ENCODE assay signal across 22 cellular contexts in the genomic region with DNA sequence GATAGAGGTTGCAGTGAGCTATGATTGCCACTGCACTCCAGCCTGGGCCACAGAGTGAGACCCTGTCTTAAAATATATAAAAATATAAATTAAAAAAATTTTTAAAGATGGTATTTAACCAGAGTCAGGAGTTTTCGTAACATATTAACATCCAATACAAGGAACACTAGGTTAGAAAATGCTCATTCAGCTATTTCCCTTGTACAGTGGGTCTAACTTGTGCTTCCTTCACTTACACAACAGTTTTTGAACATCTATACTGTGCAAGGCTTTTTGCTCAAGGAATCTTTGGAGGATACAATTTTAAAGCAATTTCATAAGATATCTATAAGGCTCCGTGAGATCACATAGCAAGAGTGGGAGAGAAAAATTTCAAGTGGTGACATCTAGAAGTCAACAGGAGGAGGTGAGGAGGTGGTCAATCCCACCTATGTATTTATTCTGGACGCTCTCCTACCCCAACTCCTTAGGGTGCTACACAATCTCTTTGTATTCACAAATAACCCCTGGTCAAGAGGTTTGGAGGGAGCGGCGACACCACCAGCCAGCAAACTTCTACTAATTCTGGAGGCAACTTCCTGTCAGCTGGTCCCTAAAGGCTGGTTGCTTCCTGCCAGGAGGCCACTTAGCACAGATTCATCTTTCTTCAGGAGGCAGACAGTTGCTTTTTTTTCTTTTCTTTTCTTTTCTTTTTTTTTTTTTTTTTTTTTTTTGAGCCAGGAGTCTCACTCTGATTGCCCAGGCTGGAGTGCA. TPM values are rescaled to one million over a fixed set of nuclear protein-coding genes. Genes with fewer than 3 reads are reported as not detected.
DNase-seq lines count a peak whose midpoint lies in the region; ATAC-seq and TF ChIP-seq lines count a peak whose summit lies in the region.
"Had no signal": no experiment of that assay in that cellular context is flagged by ENCODE, and none has a peak within 500 bp of the region (broad histone marks: within the 10 kb centered on the region; RNA-seq: fewer than 3 reads in every experiment).

No MANE protein-coding gene starts in this region.

- peaks cover 3 to 18% of the 10 kb centered on the region in 2 donors for H3K36me3 Mint-ChIP-seq in activated T-cell treated with anti-CD3 and anti-CD28 coated beads, Interleukin-2, amount 50 U/mL, for 72 hours (ENCODE audit: insufficient read depth in 2 of 2)

- no peaks in the 10 kb centered on the region for H3K27me3 Mint-ChIP-seq in activated T-cell treated with anti-CD3 and anti-CD28 coated beads, Interleukin-2, amount 50 U/mL, for 72 hours (ENCODE audit: low read depth)
- H3K27me3 Mint-ChIP-seq: brain; dendritic cell treated with granulocyte-macrophage colony-stimulating factor and Interleukin-4, amounts not matched to agents 40 ng/mL and 50 ng/mL, for 4 days had no signal

- H3K9me3 Mint-ChIP-seq in activated T-cell treated with anti-CD3 and anti-CD28 coated beads, Interleukin-2, amount 50 U/mL, for 72 hours, result no peaks in the 10 kb centered on the region
- H3K9me3 Mint-ChIP-seq: brain; dendritic cell treated with granulocyte-macrophage colony-stimulating factor and Interleukin-4, amounts not matched to agents 40 ng/mL and 50 ng/mL, for 4 days; GM23338; nephron had no signal

- H3K4me3 Mint-ChIP-seq in activated T-cell treated with anti-CD3 and anti-CD28 coated beads, Interleukin-2, amount 50 U/mL, for 72 hours, result no peak overlapping the region
- H3K4me3 Mint-ChIP-seq: brain; dendritic cell treated with granulocyte-macrophage colony-stimulating factor and Interleukin-4, amounts not matched to agents 40 ng/mL and 50 ng/mL, for 4 days; GM23338; nephron had no signal

- H3K27ac Mint-ChIP-seq in activated T-cell treated with anti-CD3 and anti-CD28 coated beads, Interleukin-2, amount 50 U/mL, for 72 hours, result peak overlapping the region; percentile 75
- H3K27ac Mint-ChIP-seq: brain; dendritic cell treated with granulocyte-macrophage colony-stimulating factor and Interleukin-4, amounts not matched to agents 40 ng/mL and 50 ng/mL, for 4 days; nephron had no signal

- peaks cover 26% of the 10 kb centered on the region for H3K4me1 Mint-ChIP-seq in activated T-cell treated with anti-CD3 and anti-CD28 coated beads, Interleukin-2, amount 50 U/mL, for 72 hours (ENCODE audit: low read depth)

- no peaks in the 10 kb centered on the region for H4K20me1 ChIP-seq in OCI-LY7 (ENCODE audit: insufficient read depth, low read length)
- H4K20me1 ChIP-seq in hepatocyte (ENCODE audit: insufficient read depth, poor library complexity, severe bottlenecking), result no peaks in the 10 kb centered on the region

- TF ChIP-seq CTCF in OCI-LY7 (conservative IDR thresholded peaks at IDR 0.05; ENCODE audit: low read length) (no peak), hepatocyte (IDR thresholded peaks at IDR 0.05; ENCODE audit: poor library complexity) (no peak)

- H3K27me3 ChIP-seq in hepatocyte, result no peaks in the 10 kb centered on the region
- no peaks in the 10 kb centered on the region for H3K27me3 ChIP-seq in SJCRH30
- H3K27me3 ChIP-seq: vagina had no signal

- POLR2A ChIA-PET in OCI-LY7 (lab: Charles Lee), result interaction anchor here (0.7 kb wide), 2 partner anchors 15 to 82 kb away, joined by 3 read pairs; no protein-coding TSS in a partner anchor

- intact Hi-C loops in OCI-LY7 (cut with micrococcal nuclease; ENCODE audit: unreplicated experiment), result no loop called here

- H3K4me3 ChIP-seq in OCI-LY7 (ENCODE audit: low read depth, low read length, poor library complexity, severe bottlenecking) (peak overlapping the region; percentile 32), hepatocyte (no peak overlapping the region), SJCRH30 (no peak overlapping the region)
- H3K4me3 ChIP-seq: GM23338, prostate gland, vagina had no signal

- peaks cover 34% of the 10 kb centered on the region for H3K4me1 ChIP-seq in OCI-LY7 (ENCODE audit: insufficient read depth, low read length, poor library complexity, severe bottlenecking)
- H3K4me1 ChIP-seq in hepatocyte (ENCODE audit: insufficient read depth), result peaks cover 10% of the 10 kb centered on the region
- H3K4me1 ChIP-seq in SJCRH30, result no peaks in the 10 kb centered on the region

- H3K4me2 ChIP-seq in OCI-LY7 (ENCODE audit: low read length) (peak overlapping the region; percentile 70), hepatocyte (no peak overlapping the region)
- H3K4me2 ChIP-seq: GM23338 had no signal

- WGBS in hepatocyte (ENCODE audit: low lambda C conversion rate, missing lambda C conversion rate), result 96% methylated on average over 5 of the region's 5 CpGs

- H2AFZ ChIP-seq in OCI-LY7 (ENCODE audit: low read length), result peak overlapping the region; percentile 78
- no peak overlapping the region for H2AFZ ChIP-seq in hepatocyte
- H2AFZ ChIP-seq: GM23338 had no signal

- no peaks in the 10 kb centered on the region for H3K36me3 ChIP-seq in OCI-LY7 (ENCODE audit: insufficient read depth, low read length)
- no peaks in the 10 kb centered on the region for H3K36me3 ChIP-seq in hepatocyte (replicated peaks; ENCODE audit: insufficient read depth, low read depth)
- H3K36me3 ChIP-seq in SJCRH30, result no peaks in the 10 kb centered on the region
- H3K36me3 ChIP-seq: prostate gland, vagina had no signal

- no peaks in the 10 kb centered on the region for H3K9me3 ChIP-seq in OCI-LY7 (ENCODE audit: low read length)
- H3K9me3 ChIP-seq in hepatocyte (ENCODE audit: low read depth), result no peaks in the 10 kb centered on the region
- H3K9me3 ChIP-seq in SJCRH30 (replicated peaks), result no peaks in the 10 kb centered on the region
- H3K9me3 ChIP-seq: prostate gland, vagina had no signal

- H3K79me2 ChIP-seq in OCI-LY7 (ENCODE audit: insufficient read depth, low read depth, low read length) (no peaks in the 10 kb centered on the region), hepatocyte (peaks cover 93% of the 10 kb centered on the region)

- no peak for DNase-seq in activated T-cell treated with anti-CD3 and anti-CD28 coated beads, Interleukin-2, amount 50 U/mL, for 72 hours
- DNase-seq in activated T-cell treated with anti-CD3 and anti-CD28 coated beads, Interleukin-2, amount 50 U/mL, for 1 hour, result no peak
- DNase-seq in OCI-LY7 (ENCODE audit: low spot score), result peak; percentile 77
- DNase-seq in hepatocyte (ENCODE audit: low spot score), result no peak
- no peak for DNase-seq in SJCRH30
- no peak for DNase-seq in iPS-NIHi11 (ENCODE audit: low spot score)
- DNase-seq: activated CD8-positive, alpha-beta memory T cell treated with anti-CD3 and anti-CD28 coated beads for 24 hours; activated gamma-delta T cell; erythroblast; glutamatergic neuron; NCI-H1436 treated with DMSO at 0.1 percent for 48 hours; NCI-H345; SIG-M5; stimulated activated naive CD8-positive, alpha-beta T cell treated with anti-CD3 and anti-CD28 coated beads, Interleukin-15, Interleukin-2, amounts not matched to agents 100 U/mL and 50 U/mL, for 24 hours had no signal

- H3K9me2 ChIP-seq in OCI-LY7 (ENCODE audit: insufficient read depth, low read length) (no peaks in the 10 kb centered on the region), hepatocyte (replicated peaks; ENCODE audit: insufficient read depth) (no peaks in the 10 kb centered on the region)

- BruUV-seq in OCI-LY7 (replicated peaks; lab: Mats Ljungman, UMichigan), result no TSS peak

- CTCF ChIA-PET in OCI-LY7 (lab: Charles Lee; ENCODE audit: unreplicated experiment), result interaction anchor here (1.2 kb wide), 1 partner anchor 16 kb away, joined by 3 read pairs; no protein-coding TSS in a partner anchor

- no peak for ATAC-seq in activated T-cell treated with anti-CD3 and anti-CD28 coated beads, Interleukin-2, amount 50 U/mL, for 72 hours (replicated peaks in 1 of 2)
- peak; percentile 59 for ATAC-seq in GM18909 (IDR thresholded peaks at IDR 0.05; ENCODE audit: poor library complexity, unreplicated experiment)
- no peak for ATAC-seq in GM21515 (IDR thresholded peaks at IDR 0.05; ENCODE audit: unreplicated experiment)
- ATAC-seq: GM23338; stimulated activated naive CD8-positive, alpha-beta T cell treated with anti-CD3 and anti-CD28 coated beads, Interleukin-15, Interleukin-2, amounts not matched to agents 100 U/mL and 50 U/mL, for 24 hours had no signal

- H3K27ac ChIP-seq in OCI-LY7 (ENCODE audit: low read depth, low read length, poor library complexity, severe bottlenecking) (peak overlapping the region; percentile 66), hepatocyte (peak overlapping the region; percentile 76), SJCRH30 (no peak overlapping the region)
- H3K27ac ChIP-seq: prostate gland, vagina had no signal

RNA-seq across cellular contexts. Expression of gene DUSP16, which starts 22.2 kb away (rescaled TPM):
- 100 to 1,000 TPM; 105 to 129 TPM for total RNA-seq in activated T-cell treated with anti-CD3 and anti-CD28 coated beads, Interleukin-2, amount 50 U/mL, for 72 hours
- total RNA-seq in OCI-LY7 (2014; rRNA removed; shearing (Covaris generic)), result 2.8 and 3.7 TPM in 2 replicates
- 6.7 and 11.8 TPM in 2 replicates for total RNA-seq in OCI-LY7 (2022)
- 74.1 and 78.0 TPM in 2 replicates for total RNA-seq in hepatocyte
- 13.4 and 14.3 TPM in 2 replicates for polyA plus RNA-seq in hepatocyte
- total RNA-seq in SJCRH30 (2014; rRNA removed; shearing (Covaris generic)), result 5.0 and 5.3 TPM in 2 replicates
